1 cellular context compared by ENCODE assay signal in the genomic region with DNA sequence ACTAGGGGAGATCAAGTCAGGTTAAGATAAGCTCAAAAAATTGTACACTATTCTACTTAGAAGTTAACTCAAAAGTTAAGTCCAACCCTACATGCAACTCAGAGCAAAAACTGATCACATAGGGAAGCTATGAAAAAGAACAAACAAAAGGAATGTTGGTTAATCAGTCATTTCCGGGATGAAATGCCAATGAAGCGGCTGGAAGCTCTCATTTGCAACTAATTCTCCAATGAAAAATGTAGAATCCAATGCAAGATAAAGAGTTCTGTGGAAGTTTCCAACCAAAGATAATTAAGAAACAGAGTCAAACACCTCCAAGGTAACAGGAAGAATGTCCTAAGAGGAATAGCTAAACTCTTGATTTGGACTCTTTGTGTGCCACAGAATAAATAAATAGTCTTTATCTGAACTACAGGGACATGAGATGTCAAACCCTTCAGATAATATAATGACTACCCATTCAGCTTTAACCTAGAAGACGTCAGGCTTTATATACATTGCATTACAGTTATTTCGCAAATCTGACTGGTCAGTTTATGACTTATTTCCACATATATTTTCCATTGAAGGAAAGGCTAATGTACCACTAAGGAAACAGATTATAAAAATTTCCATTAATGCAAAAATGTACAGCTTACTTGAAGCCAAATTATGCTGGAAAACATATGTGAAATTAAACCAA.
TF ChIP-seq lines count a peak whose summit lies in the region.

No MANE protein-coding gene starts in this region.

TF ChIP-seq in endothelial cell of umbilical vein, 7 proteins besides CTCF, POLR2A, EP300 and RAD21:
- TF ChIP-seq, protein P1, sequence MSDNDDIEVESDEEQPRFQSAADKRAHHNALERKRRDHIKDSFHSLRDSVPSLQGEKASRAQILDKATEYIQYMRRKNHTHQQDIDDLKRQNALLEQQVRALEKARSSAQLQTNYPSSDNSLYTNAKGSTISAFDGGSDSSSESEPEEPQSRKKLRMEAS (IDR thresholded peaks at IDR 0.05; ENCODE audit: insufficient read depth, insufficient read length) = no peak
- TF ChIP-seq JUN (IDR thresholded peaks at IDR 0.05; ENCODE audit: borderline replicate concordance, insufficient read depth, insufficient read length, low read depth) (peak; percentile 25), GATA2 (IDR thresholded peaks at IDR 0.05; ENCODE audit: insufficient read depth, insufficient read length, low read depth, low read length) (peak; percentile 27), EZH2 (IDR thresholded peaks at IDR 0.05; ENCODE audit: borderline replicate concordance, low read depth, low read length, severe bottlenecking) (no peak), MYC (IDR thresholded peaks at IDR 0.05; ENCODE audit: low read depth, low read length) (no peak), FOS (IDR thresholded peaks at IDR 0.05; ENCODE audit: borderline replicate concordance, insufficient read depth, low read length) (peak; percentile 14), POLR2AphosphoS5 (IDR thresholded peaks at IDR 0.05; ENCODE audit: insufficient read depth, low read depth, low read length) (no peak)
